ENCODE assay signal across 8 cellular contexts in genomic region chr4:53908661-53909078, GRCh38.
DNase-seq lines count a peak whose midpoint lies in the region; ATAC-seq, FAIRE-seq and TF ChIP-seq lines count a peak whose summit lies in the region.

No MANE protein-coding gene starts in this region.

- no peak overlapping the region for H3K27ac ChIP-seq in Panc1 (ENCODE audit: low read length)
- no peak overlapping the region for H3K27ac ChIP-seq in colonic mucosa
- no peak overlapping the region for H3K27ac ChIP-seq in HepG2 (ENCODE audit: extremely low read length, insufficient read depth, low read length)
- peak overlapping the region in 1 of 2 donors; percentile 6 for H3K27ac ChIP-seq in testis

- in situ Hi-C loops in Panc1 (cut with HindIII; ENCODE audit: low pct_unique_long_range_greater_than_20kb, low sequenced_read_pairs) (no loop called here), HepG2 (cut with HindIII; ENCODE audit: extremely low pct_ligation_motif_present, low pct_unique_long_range_greater_than_20kb) (loop anchor here (10.0 to 25.0 kb wide), 2 partner anchors 316 to 896 kb away; partner anchors contain the start of gene PDGFRA)

- peaks cover 11% of the 10 kb centered on the region for H3K4me1 Mint-ChIP-seq in activated CD8-positive, alpha-beta memory T cell treated with anti-CD3 and anti-CD28 coated beads, Interleukin-2, amount 10 ng/mL, durations not matched to agents 7 days and 5 days

- peak; percentile 75 for TF ChIP-seq RAD21 in Ishikawa (IDR thresholded peaks at IDR 0.05; ENCODE audit: low read depth)
- TF ChIP-seq RAD21 in HepG2 (CRISPR knock-in tag; IDR thresholded peaks at IDR 0.05) = peak; percentile 84

- H4K20me1 ChIP-seq in HepG2 (ENCODE audit: insufficient read depth, low read length) = no peaks in the 10 kb centered on the region

- H3K9ac ChIP-seq in colonic mucosa (ENCODE audit: low read depth in 2 of 2, low read length in 2 of 2) (no peak overlapping the region), HepG2 (ENCODE audit: insufficient read depth, low read depth, low read length) (no peak overlapping the region)

- H3K4me3 ChIP-seq in Panc1 (ENCODE audit: low read depth in 2 of 2, low read length in 2 of 2) (no peak overlapping the region), colonic mucosa (no peak overlapping the region), HepG2 (replicated peaks in 1 of 3; ENCODE audit: insufficient read depth in 1 of 3, low read depth in 2 of 3, low read length in 3 of 3) (peak overlapping the region in 1 of 3 experiments; percentile 15; a peak in 1 of 6 replicates), testis (no peak overlapping the region)

- no peak for TF ChIP-seq EP300 in Ishikawa (IDR thresholded peaks at IDR 0.05; ENCODE audit: borderline replicate concordance)
- peak; percentile 19 to 59; a peak in 1 of 4 replicates for TF ChIP-seq EP300 in HepG2 (IDR thresholded peaks at IDR 0.05; ENCODE audit: low read depth in 2 of 2, low read length in 2 of 2)
- TF ChIP-seq EP300 in HepG2 (CRISPR knock-in tag; IDR thresholded peaks at IDR 0.05; ENCODE audit: borderline replicate concordance) = peak; percentile 30; the same call in 1 of the 2 replicates

- no peaks in the 10 kb centered on the region for H3K36me3 Mint-ChIP-seq in activated CD8-positive, alpha-beta memory T cell treated with anti-CD3 and anti-CD28 coated beads, Interleukin-2, amount 10 ng/mL, durations not matched to agents 7 days and 5 days

- H3K36me3 ChIP-seq in Panc1 (ENCODE audit: control insufficient read depth, insufficient read depth, low read length) (no peaks in the 10 kb centered on the region), colonic mucosa (no peaks in the 10 kb centered on the region), HepG2 (replicated peaks in 1 of 2; ENCODE audit: control insufficient read depth in 1 of 2, insufficient read depth in 2 of 2, low read length in 2 of 2) (no peaks in the 10 kb centered on the region), testis (ENCODE audit: low read depth, missing control alignments) (no peaks in the 10 kb centered on the region)

- H3K9me3 ChIP-seq in Panc1 (ENCODE audit: control insufficient read depth, insufficient read depth, low read depth, low read length) (no peaks in the 10 kb centered on the region), colonic mucosa (no peaks in the 10 kb centered on the region), HepG2 (ENCODE audit: low read length) (no peaks in the 10 kb centered on the region), testis (no peaks in the 10 kb centered on the region)

- no TSS peak for BruUV-seq in Panc1 (replicated peaks; lab: Mats Ljungman, UMichigan)
- BruUV-seq in HepG2 (replicated peaks; lab: Mats Ljungman, UMichigan) = no TSS peak

- peaks cover 3% of the 10 kb centered on the region for H3K27me3 ChIP-seq in Panc1 (ENCODE audit: control insufficient read depth, insufficient read depth, low read length)
- H3K27me3 ChIP-seq in colonic mucosa = no peaks in the 10 kb centered on the region
- peaks cover 0 to 10% of the 10 kb centered on the region in 2 experiments; a peak in 3 of 5 replicates for H3K27me3 ChIP-seq in HepG2 (ENCODE audit: control insufficient read depth in 1 of 2, insufficient read depth in 2 of 2, low read length in 2 of 2)
- no peaks in the 10 kb centered on the region for H3K27me3 ChIP-seq in testis

- peak; percentile 94 for FAIRE-seq in HepG2 (lab: Jason Lieb, UNC)

- H3K4me3 Mint-ChIP-seq in activated CD8-positive, alpha-beta memory T cell treated with anti-CD3 and anti-CD28 coated beads, Interleukin-2, amount 10 ng/mL, durations not matched to agents 7 days and 5 days = no peak overlapping the region

- no peak overlapping the region for H3K27ac Mint-ChIP-seq in activated CD8-positive, alpha-beta memory T cell treated with anti-CD3 and anti-CD28 coated beads, Interleukin-2, amount 10 ng/mL, durations not matched to agents 7 days and 5 days

- peak; percentile 55 for ATAC-seq in activated CD8-positive, alpha-beta memory T cell treated with anti-CD3 and anti-CD28 coated beads, Interleukin-2, amount 10 ng/mL, durations not matched to agents 7 days and 5 days
- ATAC-seq in Panc1 (peak; percentile 86), HepG2 (peak; percentile 90), HG03045 (IDR thresholded peaks at IDR 0.05; ENCODE audit: unreplicated experiment) (no peak)

- H3K27me3 Mint-ChIP-seq in activated CD8-positive, alpha-beta memory T cell treated with anti-CD3 and anti-CD28 coated beads, Interleukin-2, amount 10 ng/mL, durations not matched to agents 7 days and 5 days = peaks cover 61% of the 10 kb centered on the region

- peak; percentile 73 for TF ChIP-seq CTCF in Panc1 (IDR thresholded peaks at IDR 0.05)
- peak; percentile 46 for TF ChIP-seq CTCF in colonic mucosa (IDR thresholded peaks at IDR 0.05)
- peak; percentile 87 for TF ChIP-seq CTCF in HepG2 (CRISPR knock-in tag; IDR thresholded peaks at IDR 0.05)
- TF ChIP-seq CTCF in testis (IDR thresholded peaks at IDR 0.05) = peak; percentile 54 to 62 (median 59)

- intact Hi-C loops in Panc1 (cut with micrococcal nuclease; ENCODE audit: unreplicated experiment) = loop anchor here (2.0 kb wide), 1 partner anchor 312 kb away; no protein-coding TSS in a partner anchor
- intact Hi-C loops in colonic mucosa (cut with DNase I) = no loop called here
- intact Hi-C loops in HepG2 (cut with micrococcal nuclease; ENCODE audit: unreplicated experiment) = loop anchor here (1.0 to 10.0 kb wide), 5 partner anchors 22 to 711 kb away; no protein-coding TSS in a partner anchor
- intact Hi-C loops in testis (cut with DNase I; ENCODE audit: low total_unique reads) = loop anchor here (10.0 kb wide), 1 partner anchor 316 kb away; the partner anchor contains the start of gene PDGFRA

- peak overlapping the region; percentile 45 for H3K4me2 ChIP-seq in HepG2 (ENCODE audit: low read depth, low read length)

- no peak overlapping the region for H2AFZ ChIP-seq in HepG2 (ENCODE audit: low read length)

- POLR2A ChIA-PET in Panc1 (lab: Charles Lee) = no interaction called here
- POLR2A ChIA-PET in HepG2 (lab: Yijun Ruan, JAX) = no interaction called here

- H3K4me1 ChIP-seq in Panc1 (ENCODE audit: control insufficient read depth, insufficient read depth, low read length) = no peaks in the 10 kb centered on the region
- H3K4me1 ChIP-seq in colonic mucosa = peaks cover 4% of the 10 kb centered on the region
- peaks cover 41% of the 10 kb centered on the region for H3K4me1 ChIP-seq in HepG2 (ENCODE audit: insufficient read depth, low read length)
- H3K4me1 ChIP-seq in testis = peaks cover 3% of the 10 kb centered on the region

- H3K79me2 ChIP-seq in HepG2 (ENCODE audit: insufficient read depth, low read length) = no peaks in the 10 kb centered on the region

- no peak for TF ChIP-seq POLR2A in HepG2 (IDR thresholded peaks at IDR 0.05; ENCODE audit: insufficient read depth in 1 of 2, low read depth in 2 of 2, low read length in 2 of 2)
- no peak for TF ChIP-seq POLR2A in testis (IDR thresholded peaks at IDR 0.05)

- CTCF ChIA-PET in activated CD8-positive, alpha-beta memory T cell treated with anti-CD3 and anti-CD28 coated beads, Interleukin-2, amount 10 ng/mL, durations not matched to agents 7 days and 5 days (lab: Charles Lee) = interaction anchor here (0.9 to 6.7 kb wide), 8 partner anchors 17 to 325 kb away, joined by 4 to 74 read pairs (median 6); no protein-coding TSS in a partner anchor
- CTCF ChIA-PET in Panc1 (lab: Charles Lee) (no interaction called here), HepG2 (lab: Yijun Ruan, JAX; ENCODE audit: low intra/inter-chr PET ratio, low total read pairs) (interaction anchor here (1.5 to 3.2 kb wide), 4 partner anchors 21 to 325 kb away, joined by 5 to 24 read pairs (median 14); partner anchors contain the start of gene PDGFRA)

- WGBS in HepG2 (ENCODE audit: low lambda C conversion rate) = 7% methylated on average over 8 of the region's 8 CpGs
- 19 to 42% methylated on average over 8 of the region's 8 CpGs for WGBS in testis, 2 donors

- H3K9me3 Mint-ChIP-seq in activated CD8-positive, alpha-beta memory T cell treated with anti-CD3 and anti-CD28 coated beads, Interleukin-2, amount 10 ng/mL, durations not matched to agents 7 days and 5 days (ENCODE audit: low read depth) = no peaks in the 10 kb centered on the region

- DNase-seq in activated CD8-positive, alpha-beta memory T cell treated with anti-CD3 and anti-CD28 coated beads, Interleukin-2, amount 10 ng/mL, durations not matched to agents 7 days and 5 days = no peak
- no peak for DNase-seq in activated CD8-positive, alpha-beta memory T cell treated with anti-CD3 and anti-CD28 coated beads, Interleukin-2, amount 50 U/mL, for 48 hours
- DNase-seq in Panc1 (ENCODE audit: low read depth, low spot score) = peak; percentile 61
- DNase-seq in colonic mucosa = peak; percentile 38
- DNase-seq in HepG2 (ENCODE audit: low spot score) = peak; percentile 83
- peak; percentile 74 for DNase-seq in testis

TF ChIP-seq in Ishikawa, 13 proteins besides CTCF, POLR2A, EP300 and RAD21 (continues in another document):
- no peak for TF ChIP-seq TEAD4 (IDR thresholded peaks at IDR 0.05)
- TF ChIP-seq ZBTB7A (IDR thresholded peaks at IDR 0.05; ENCODE audit: low read depth) = no peak
- TF ChIP-seq YY1 (IDR thresholded peaks at IDR 0.05; ENCODE audit: low read depth) = no peak
- TF ChIP-seq TCF12 (IDR thresholded peaks at IDR 0.05; ENCODE audit: low read depth) = no peak
- no peak for TF ChIP-seq MAX (IDR thresholded peaks at IDR 0.05)
- TF ChIP-seq NFIC (IDR thresholded peaks at IDR 0.05) = no peak

TF ChIP-seq in HepG2, 621 proteins besides CTCF, POLR2A, EP300 and RAD21 (continues in another document):
- TF ChIP-seq MTA1 (CRISPR knock-in tag; IDR thresholded peaks at IDR 0.05; ENCODE audit: borderline replicate concordance) (no peak), ZNF644 (CRISPR knock-in tag; IDR thresholded peaks at IDR 0.05; ENCODE audit: low read depth) (0 out of 2 replicates have a peak, but pooled peaks have one; percentile 21), ZNF235 (CRISPR knock-in tag; IDR thresholded peaks at IDR 0.05; ENCODE audit: borderline replicate concordance) (no peak), CBX5 (CRISPR knock-in tag; IDR thresholded peaks at IDR 0.05; ENCODE audit: borderline replicate concordance) (0 out of 2 replicates have a peak, but pooled peaks have one; percentile 31), LCORL (IDR thresholded peaks at IDR 0.05) (no peak), LCORL (CRISPR knock-in tag; IDR thresholded peaks at IDR 0.05) (peak; percentile 69; the same call in 1 of the 2 replicates), GATAD2A (CRISPR knock-in tag; IDR thresholded peaks at IDR 0.05) (peak; percentile 87)

Comparison
In these comparisons a context has a peak if more than half of its experiments do, and no peak if none do; other contexts are left out.
1. DNase-seq: peak in Panc1 (single experiment), colonic mucosa (single experiment), HepG2 (single experiment) and testis (single experiment); none in activated CD8-positive, alpha-beta memory T cell treated with anti-CD3 and anti-CD28 coated beads, Interleukin-2, amount 10 ng/mL, durations not matched to agents 7 days and 5 days (single experiment) and activated CD8-positive, alpha-beta memory T cell treated with anti-CD3 and anti-CD28 coated beads, Interleukin-2, amount 50 U/mL, for 48 hours (single experiment).
2. Peak in every context shown above with its lines, with median percentiles within 50 percentile points of each other: CTCF ChIP-seq.